11 cellular contexts compared by ENCODE assay signal in the genomic region with DNA sequence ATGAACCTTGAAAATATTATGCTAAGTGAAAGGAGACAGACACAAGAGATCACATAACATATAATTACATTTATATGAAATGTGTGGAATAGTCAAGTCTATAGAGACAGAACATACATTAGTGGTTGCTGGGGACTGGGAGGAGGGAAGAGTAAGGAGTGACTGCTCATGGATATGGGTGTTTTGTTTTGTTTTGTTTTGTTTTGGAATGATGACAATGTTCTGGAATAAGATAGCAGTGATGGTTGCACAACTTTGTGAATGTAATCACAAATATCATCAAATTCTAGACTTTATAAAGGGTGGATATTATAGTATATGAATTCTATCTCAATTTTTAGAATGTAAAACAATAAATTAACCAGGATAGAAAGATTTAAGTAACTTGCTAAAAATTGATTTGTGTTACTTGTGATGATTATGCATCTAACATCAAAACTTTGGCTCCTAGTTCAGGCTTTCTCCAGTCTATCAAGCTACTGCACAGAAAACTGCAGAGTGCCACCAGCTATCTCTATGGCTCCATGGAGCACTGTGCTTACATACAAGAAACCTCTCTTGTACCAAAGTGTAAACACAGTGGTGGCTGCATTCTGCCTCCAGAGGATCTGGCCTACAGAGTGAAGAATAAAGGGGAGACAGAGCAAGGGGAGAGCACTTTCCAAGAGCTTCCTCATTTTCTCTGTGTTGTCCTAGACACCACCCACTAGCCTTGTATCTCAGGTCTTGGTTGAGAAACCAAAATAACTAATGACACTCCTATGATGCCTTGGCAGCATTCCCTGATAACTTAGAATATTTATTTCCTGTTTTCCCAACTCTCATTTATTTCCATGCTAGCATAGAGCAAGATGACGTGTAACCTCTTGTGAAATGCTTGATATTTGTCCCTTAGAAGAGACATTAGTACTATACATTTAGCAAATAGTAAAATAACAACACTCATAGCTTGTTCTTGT. TPM values are rescaled to one million over a fixed set of nuclear protein-coding genes. Genes with fewer than 3 reads are reported as not detected.
DNase-seq lines count a peak whose midpoint lies in the region; ATAC-seq, FAIRE-seq and TF ChIP-seq lines count a peak whose summit lies in the region.
"Had no signal": no experiment of that assay in that cellular context is flagged by ENCODE, and none has a peak within 500 bp of the region (broad histone marks: within the 10 kb centered on the region; RNA-seq: fewer than 3 reads in every experiment).

No MANE protein-coding gene starts in this region.

- CTCF ChIA-PET in A549 (lab: Yijun Ruan, JAX): interaction anchor here (0.9 to 4.1 kb wide), 9 partner anchors 24 to 132 kb away, joined by 3 to 22 read pairs (median 5); no protein-coding TSS in a partner anchor

- no peak for TF ChIP-seq POLR2A in A549 (IDR thresholded peaks at IDR 0.05; ENCODE audit: low read length)

- peak overlapping the region; percentile 27; the same call in 1 of the 3 replicates for H3K4me3 ChIP-seq in A549

- FAIRE-seq in A549 (lab: Jason Lieb, UNC) (peak; percentile 68), RCC 7860 (lab: Jason Lieb, UNC) (peak; percentile 54)

- TF ChIP-seq EP300 in A549 (IDR thresholded peaks at IDR 0.05): peak; percentile 80 to 85; a peak in 3 of 5 replicates

- H3K4me3 Mint-ChIP-seq in nephron: no peak overlapping the region

- TF ChIP-seq RAD21 in A549 (conservative IDR thresholded peaks at IDR 0.05 in 1 of 2, IDR thresholded peaks at IDR 0.05 in 1 of 2): peak in 1 of 2 experiments; percentile 33; a peak in 1 of 5 replicates

- H3K4me1 ChIP-seq in A549: peaks cover 47% of the 10 kb centered on the region

- H3K4me1 Mint-ChIP-seq in nephron: peaks cover 50% of the 10 kb centered on the region

- H3K27me3 Mint-ChIP-seq in nephron (ENCODE audit: low read depth): no peaks in the 10 kb centered on the region

- DNase-seq in A549 (ENCODE audit: low read depth in 1 of 2, low spot score in 1 of 2) (peak in 1 of 2 experiments; percentile 89), RCC 7860 (ENCODE audit: low spot score) (peak; percentile 60), fibroblast of gingiva (ENCODE audit: low read depth) (peak; percentile 97), NCI-H1092 (lab: John Stamatoyannopoulos, UW) (no peak), cortex of kidney (lab: John Stamatoyannopoulos, UW) (no peak)
- DNase-seq: NCI-H1694 treated with DMSO at 0.1 percent for 48 hours; stimulated activated CD8-positive, alpha-beta memory T cell treated with anti-CD3 and anti-CD28 coated beads, Interleukin-4, amount 100 ng/mL, for 48 hours; T-helper 9 cell had no signal

- peak overlapping the region; percentile 86 to 94 (median 88) for H3K27ac Mint-ChIP-seq in nephron

- peak overlapping the region; percentile 89 to 97 for H3K27ac ChIP-seq in A549

- 2% methylated on average over 1 of the region's 1 CpG for WGBS in A549 (ENCODE audit: missing lambda C conversion rate)

- H3K9me3 ChIP-seq in A549: no peaks in the 10 kb centered on the region

- peak overlapping the region; percentile 89 for H3K4me2 ChIP-seq in A549

- POLR2A ChIA-PET in A549 (lab: Yijun Ruan, JAX): interaction anchor here (1.0 to 2.7 kb wide), 8 partner anchors 33 to 69 kb away, joined by 3 to 53 read pairs (median 6); a partner anchor contains a TSS

- no peaks in the 10 kb centered on the region for H3K9me3 Mint-ChIP-seq in nephron

- TF ChIP-seq CTCF in A549 (IDR thresholded peaks at IDR 0.05) (no peak), nephron (IDR thresholded peaks at IDR 0.05; ENCODE audit: unreplicated experiment in 3 of 3) (no peak)

- ATAC-seq in A549: peak; percentile 83 to 88
- no peak for ATAC-seq in GM19023 (IDR thresholded peaks at IDR 0.05; ENCODE audit: unreplicated experiment)
- no peak for ATAC-seq in HG02870 (IDR thresholded peaks at IDR 0.05; ENCODE audit: unreplicated experiment)

- H3K36me3 Mint-ChIP-seq in nephron (ENCODE audit: low read depth): peaks cover 4% of the 10 kb centered on the region

TF ChIP-seq in A549, 52 proteins besides CTCF, POLR2A, EP300 and RAD21 (continues in another document):
- TF ChIP-seq ZNF302 (CRISPR knock-in tag; IDR thresholded peaks at IDR 0.05): no peak
- TF ChIP-seq FOSB (CRISPR knock-in tag; IDR thresholded peaks at IDR 0.05): no peak
- TF ChIP-seq, protein P1, sequence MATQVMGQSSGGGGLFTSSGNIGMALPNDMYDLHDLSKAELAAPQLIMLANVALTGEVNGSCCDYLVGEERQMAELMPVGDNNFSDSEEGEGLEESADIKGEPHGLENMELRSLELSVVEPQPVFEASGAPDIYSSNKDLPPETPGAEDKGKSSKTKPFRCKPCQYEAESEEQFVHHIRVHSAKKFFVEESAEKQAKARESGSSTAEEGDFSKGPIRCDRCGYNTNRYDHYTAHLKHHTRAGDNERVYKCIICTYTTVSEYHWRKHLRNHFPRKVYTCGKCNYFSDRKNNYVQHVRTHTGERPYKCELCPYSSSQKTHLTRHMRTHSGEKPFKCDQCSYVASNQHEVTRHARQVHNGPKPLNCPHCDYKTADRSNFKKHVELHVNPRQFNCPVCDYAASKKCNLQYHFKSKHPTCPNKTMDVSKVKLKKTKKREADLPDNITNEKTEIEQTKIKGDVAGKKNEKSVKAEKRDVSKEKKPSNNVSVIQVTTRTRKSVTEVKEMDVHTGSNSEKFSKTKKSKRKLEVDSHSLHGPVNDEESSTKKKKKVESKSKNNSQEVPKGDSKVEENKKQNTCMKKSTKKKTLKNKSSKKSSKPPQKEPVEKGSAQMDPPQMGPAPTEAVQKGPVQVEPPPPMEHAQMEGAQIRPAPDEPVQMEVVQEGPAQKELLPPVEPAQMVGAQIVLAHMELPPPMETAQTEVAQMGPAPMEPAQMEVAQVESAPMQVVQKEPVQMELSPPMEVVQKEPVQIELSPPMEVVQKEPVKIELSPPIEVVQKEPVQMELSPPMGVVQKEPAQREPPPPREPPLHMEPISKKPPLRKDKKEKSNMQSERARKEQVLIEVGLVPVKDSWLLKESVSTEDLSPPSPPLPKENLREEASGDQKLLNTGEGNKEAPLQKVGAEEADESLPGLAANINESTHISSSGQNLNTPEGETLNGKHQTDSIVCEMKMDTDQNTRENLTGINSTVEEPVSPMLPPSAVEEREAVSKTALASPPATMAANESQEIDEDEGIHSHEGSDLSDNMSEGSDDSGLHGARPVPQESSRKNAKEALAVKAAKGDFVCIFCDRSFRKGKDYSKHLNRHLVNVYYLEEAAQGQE (IDR thresholded peaks at IDR 0.05): no peak
- no peak for TF ChIP-seq HEYL (CRISPR knock-in tag; IDR thresholded peaks at IDR 0.05)
- TF ChIP-seq, protein P2, sequence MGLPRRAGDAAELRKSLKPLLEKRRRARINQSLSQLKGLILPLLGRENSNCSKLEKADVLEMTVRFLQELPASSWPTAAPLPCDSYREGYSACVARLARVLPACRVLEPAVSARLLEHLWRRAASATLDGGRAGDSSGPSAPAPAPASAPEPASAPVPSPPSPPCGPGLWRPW (IDR thresholded peaks at IDR 0.05): peak; percentile 77
- no peak for TF ChIP-seq ESRRA (IDR thresholded peaks at IDR 0.05; ENCODE audit: borderline replicate concordance, low read length)
- peak; percentile 24; the same call in 1 of the 2 replicates for TF ChIP-seq HOXB13 (CRISPR knock-in tag; IDR thresholded peaks at IDR 0.05; ENCODE audit: low read depth)
- no peak for TF ChIP-seq MAZ (IDR thresholded peaks at IDR 0.05; ENCODE audit: borderline replicate concordance, low read depth, low read length)
- 0 out of 2 replicates have a peak, but pooled peaks have one; percentile 9 for TF ChIP-seq EHF (CRISPR knock-in tag; IDR thresholded peaks at IDR 0.05)
- TF ChIP-seq, protein P3, sequence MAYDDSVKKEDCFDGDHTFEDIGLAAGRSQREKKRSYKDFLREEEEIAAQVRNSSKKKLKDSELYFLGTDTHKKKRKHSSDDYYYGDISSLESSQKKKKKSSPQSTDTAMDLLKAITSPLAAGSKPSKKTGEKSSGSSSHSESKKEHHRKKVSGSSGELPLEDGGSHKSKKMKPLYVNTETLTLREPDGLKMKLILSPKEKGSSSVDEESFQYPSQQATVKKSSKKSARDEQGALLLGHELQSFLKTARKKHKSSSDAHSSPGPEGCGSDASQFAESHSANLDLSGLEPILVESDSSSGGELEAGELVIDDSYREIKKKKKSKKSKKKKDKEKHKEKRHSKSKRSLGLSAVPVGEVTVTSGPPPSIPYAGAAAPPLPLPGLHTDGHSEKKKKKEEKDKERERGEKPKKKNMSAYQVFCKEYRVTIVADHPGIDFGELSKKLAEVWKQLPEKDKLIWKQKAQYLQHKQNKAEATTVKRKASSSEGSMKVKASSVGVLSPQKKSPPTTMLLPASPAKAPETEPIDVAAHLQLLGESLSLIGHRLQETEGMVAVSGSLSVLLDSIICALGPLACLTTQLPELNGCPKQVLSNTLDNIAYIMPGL (CRISPR knock-in tag; IDR thresholded peaks at IDR 0.05; ENCODE audit: borderline replicate concordance): no peak
- TF ChIP-seq SMC3 (IDR thresholded peaks at IDR 0.05): peak; percentile 44
- TF ChIP-seq, protein P4, sequence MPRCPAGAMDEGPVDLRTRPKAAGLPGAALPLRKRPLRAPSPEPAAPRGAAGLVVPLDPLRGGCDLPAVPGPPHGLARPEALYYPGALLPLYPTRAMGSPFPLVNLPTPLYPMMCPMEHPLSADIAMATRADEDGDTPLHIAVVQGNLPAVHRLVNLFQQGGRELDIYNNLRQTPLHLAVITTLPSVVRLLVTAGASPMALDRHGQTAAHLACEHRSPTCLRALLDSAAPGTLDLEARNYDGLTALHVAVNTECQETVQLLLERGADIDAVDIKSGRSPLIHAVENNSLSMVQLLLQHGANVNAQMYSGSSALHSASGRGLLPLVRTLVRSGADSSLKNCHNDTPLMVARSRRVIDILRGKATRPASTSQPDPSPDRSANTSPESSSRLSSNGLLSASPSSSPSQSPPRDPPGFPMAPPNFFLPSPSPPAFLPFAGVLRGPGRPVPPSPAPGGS (IDR thresholded peaks at IDR 0.05): peak; percentile 61; the same call in 1 of the 3 replicates
- TF ChIP-seq NFE2L2 (conservative IDR thresholded peaks at IDR 0.05; ENCODE audit: low read length): no peak
- TF ChIP-seq GATA3 (IDR thresholded peaks at IDR 0.05; ENCODE audit: borderline replicate concordance): peak; percentile 69
- TF ChIP-seq, protein P5, sequence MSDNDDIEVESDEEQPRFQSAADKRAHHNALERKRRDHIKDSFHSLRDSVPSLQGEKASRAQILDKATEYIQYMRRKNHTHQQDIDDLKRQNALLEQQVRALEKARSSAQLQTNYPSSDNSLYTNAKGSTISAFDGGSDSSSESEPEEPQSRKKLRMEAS (IDR thresholded peaks at IDR 0.05): peak; percentile 46; the same call in 1 of the 2 replicates
- TF ChIP-seq CHD2 (IDR thresholded peaks at IDR 0.05; ENCODE audit: low read length, partially characterized antibody): no peak
- peak; percentile 57 to 83; a peak in 4 of 5 replicates for TF ChIP-seq JUN (IDR thresholded peaks at IDR 0.05)
- TF ChIP-seq RARB (CRISPR knock-in tag; IDR thresholded peaks at IDR 0.05): no peak

RNA-seq across cellular contexts. Expression of a gene that starts 57.1 kb away (rescaled TPM):
- polyA plus RNA-seq in A549 (2011; rRNA removed) (39.5 and 49.4 TPM in 2 replicates), A549 (2017; fragmentation: RNase III; extraction: RNeasy Plus Mini Kit Qiagen cat#74134 plus additional on column Dnase treatment) (50.6 to 59.7 TPM (median 56.5 TPM) in 3 replicates)
- 6.7 and 8.0 TPM in 2 replicates for polyA plus RNA-seq in A549 (2012; cell fraction: cytosol; rRNA removed)
- polyA plus RNA-seq in A549 (2012; cell fraction: nucleus; rRNA removed): 18.3 and 28.7 TPM in 2 replicates
- polyA minus RNA-seq in A549 (2011; rRNA and poly(A)+ RNA removed): 71.1 and 91.9 TPM in 2 replicates

Comparison
In these comparisons a context has a peak if more than half of its experiments do, and no peak if none do; other contexts are left out.
1. ATAC-seq: peak in A549 (2 of 2); none in GM19023 (single experiment) and HG02870 (single experiment).
2. DNase-seq: peak in RCC 7860 (single experiment) and fibroblast of gingiva (single experiment); none in NCI-H1092 (single experiment) and cortex of kidney (single experiment).